ENCODE assay signal across 19 cellular contexts in genomic region chr3:80526153-80526552, GRCh38.
DNase-seq lines count a peak whose midpoint lies in the region; FAIRE-seq and TF ChIP-seq lines count a peak whose summit lies in the region.
"Had no signal": no experiment of that assay in that cellular context is flagged by ENCODE, and none has a peak within 500 bp of the region (broad histone marks: within the 10 kb centered on the region; RNA-seq: fewer than 3 reads in every experiment).

No MANE protein-coding gene starts in this region.

- H3K9me3 Mint-ChIP-seq in astrocyte (ENCODE audit: unreplicated experiment) (peaks cover 4% of the 10 kb centered on the region), nephron progenitor cell (peaks cover 18% of the 10 kb centered on the region)
- peaks cover 5% of the 10 kb centered on the region for H3K9me3 Mint-ChIP-seq in activated naive CD8-positive, alpha-beta T cell treated with anti-CD3 and anti-CD28 coated beads for 36 hours

- H3K27ac ChIP-seq in C4-2B (no peak overlapping the region), astrocyte (ENCODE audit: low read depth, low read length) (no peak overlapping the region)
- H3K27ac ChIP-seq: left ventricle myocardium inferior, SK-N-MC had no signal

- no peaks in the 10 kb centered on the region for H3K79me2 ChIP-seq in astrocyte (ENCODE audit: insufficient read depth, low read length)

- H3K4me1 ChIP-seq in astrocyte (ENCODE audit: insufficient read depth, low read length) = no peaks in the 10 kb centered on the region
- H3K4me1 ChIP-seq: left ventricle myocardium inferior had no signal

- no peaks in the 10 kb centered on the region for H4K20me1 ChIP-seq in astrocyte (ENCODE audit: insufficient read depth, low read length)

- no peaks in the 10 kb centered on the region for H3K27me3 Mint-ChIP-seq in astrocyte (ENCODE audit: low read depth, unreplicated experiment)
- H3K27me3 Mint-ChIP-seq in nephron progenitor cell (ENCODE audit: low read depth, poor library complexity) = no peaks in the 10 kb centered on the region
- no peaks in the 10 kb centered on the region for H3K27me3 Mint-ChIP-seq in activated naive CD8-positive, alpha-beta T cell treated with anti-CD3 and anti-CD28 coated beads for 36 hours

- no peak overlapping the region for H3K4me3 ChIP-seq in astrocyte (ENCODE audit: insufficient read depth, low read depth, low read length)
- H3K4me3 ChIP-seq: left ventricle myocardium inferior, MG63, SK-N-MC had no signal

- H3K4me2 ChIP-seq in astrocyte (ENCODE audit: low read length) = no peak overlapping the region

- no peaks in the 10 kb centered on the region for H3K36me3 ChIP-seq in astrocyte (ENCODE audit: insufficient read depth, low read length)
- H3K36me3 ChIP-seq: left ventricle myocardium inferior, MG63 had no signal

- H3K27me3 ChIP-seq in astrocyte (ENCODE audit: insufficient read depth, low read length) = no peaks in the 10 kb centered on the region
- H3K27me3 ChIP-seq: MG63 had no signal

- DNase-seq in astrocyte (ENCODE audit: low read depth) (no peak), nephron progenitor cell (no peak), Ammon's horn (ENCODE audit: low spot score) (no peak), NCI-H1417 (lab: John Stamatoyannopoulos, UW) (no peak), MV-4-11 (lab: John Stamatoyannopoulos, UW) (no peak)
- DNase-seq in activated naive CD8-positive, alpha-beta T cell treated with anti-CD3 and anti-CD28 coated beads for 36 hours = no peak
- DNase-seq: activated CD4-positive, alpha-beta T cell treated with anti-CD3 and anti-CD28 coated beads for 4 hours; activated gamma-delta T cell treated with Interleukin-2 at 50 U/mL for 16 hours; HCEC 1CT; left ventricle myocardium inferior; MG63; NCI-H187 treated with DMSO at 0.1 percent for 48 hours; NCI-H524; stimulated activated CD4-positive, alpha-beta T cell treated with anti-CD3 and anti-CD28 coated beads, Interleukin-2, amount 100 ng/mL, for 24 hours; T1000 had no signal

- no peak overlapping the region for H2AFZ ChIP-seq in astrocyte (ENCODE audit: low read depth, low read length)

- no peak for FAIRE-seq in astrocyte (lab: Jason Lieb, UNC)
- FAIRE-seq: colon had no signal

- no peaks in the 10 kb centered on the region for H3K9me3 ChIP-seq in astrocyte (ENCODE audit: insufficient read depth, low read depth, low read length)
- H3K9me3 ChIP-seq: MG63 had no signal

- H3K4me1 Mint-ChIP-seq in astrocyte (ENCODE audit: low read depth, unreplicated experiment) (no peaks in the 10 kb centered on the region), nephron progenitor cell (no peaks in the 10 kb centered on the region)
- H3K4me1 Mint-ChIP-seq in activated naive CD8-positive, alpha-beta T cell treated with anti-CD3 and anti-CD28 coated beads for 36 hours = no peaks in the 10 kb centered on the region

- H3K4me3 Mint-ChIP-seq in astrocyte (ENCODE audit: unreplicated experiment) (no peak overlapping the region), nephron progenitor cell (no peak overlapping the region)
- H3K4me3 Mint-ChIP-seq in activated naive CD8-positive, alpha-beta T cell treated with anti-CD3 and anti-CD28 coated beads for 36 hours = no peak overlapping the region

- H3K9ac ChIP-seq in astrocyte (ENCODE audit: low read length) = no peak overlapping the region

- H3K36me3 Mint-ChIP-seq in astrocyte (ENCODE audit: low read depth, unreplicated experiment) = no peaks in the 10 kb centered on the region
- no peaks in the 10 kb centered on the region for H3K36me3 Mint-ChIP-seq in nephron progenitor cell (ENCODE audit: low read depth)
- H3K36me3 Mint-ChIP-seq in activated naive CD8-positive, alpha-beta T cell treated with anti-CD3 and anti-CD28 coated beads for 36 hours = no peaks in the 10 kb centered on the region

- TF ChIP-seq CTCF in C4-2B (conservative IDR thresholded peaks at IDR 0.05) (peak; percentile 65), LNCAP (IDR thresholded peaks at IDR 0.05) (peak; percentile 52), astrocyte (IDR thresholded peaks at IDR 0.05; ENCODE audit: insufficient read depth, low read depth, low read length) (peak; percentile 8), nephron progenitor cell (IDR thresholded peaks at IDR 0.05) (peak; percentile 10)

- H3K27ac Mint-ChIP-seq in astrocyte (ENCODE audit: unreplicated experiment) (no peak overlapping the region), nephron progenitor cell (no peak overlapping the region)
- no peak overlapping the region for H3K27ac Mint-ChIP-seq in activated naive CD8-positive, alpha-beta T cell treated with anti-CD3 and anti-CD28 coated beads for 36 hours

Comparison
In these comparisons a context has a peak if more than half of its experiments do, and no peak if none do; other contexts are left out.
1. CTCF ChIP-seq: peak in every context shown above with its lines; median percentile 65 in C4-2B; 52 in LNCAP; 10 in nephron progenitor cell; 8 in astrocyte.